ENCODE assay signal across 15 cellular contexts in genomic region chr6:3963404-3963803, GRCh38.
DNase-seq lines count a peak whose midpoint lies in the region; ATAC-seq and TF ChIP-seq lines count a peak whose summit lies in the region.
"Had no signal": no experiment of that assay in that cellular context is flagged by ENCODE, and none has a peak within 500 bp of the region (broad histone marks: within the 10 kb centered on the region; RNA-seq: fewer than 3 reads in every experiment).

No MANE protein-coding gene starts in this region.

- peak overlapping the region in 1 of 10 donors; percentile 44 for H3K27ac ChIP-seq in heart right ventricle
- H3K27ac ChIP-seq in brain microvascular endothelial cell = peak overlapping the region; percentile 58
- H3K27ac ChIP-seq: C4-2B had no signal

- in situ Hi-C loops in brain microvascular endothelial cell (cut with HindIII; ENCODE audit: low pct_ligation_motif_present, low sequenced_read_pairs) = no loop called here

- WGBS in heart right ventricle, 2 donors = 52 to 53% methylated on average over 4 of the region's 4 CpGs

- peaks cover 0 to 26% (median 0%) of the 10 kb centered on the region in 9 donors for H3K4me1 ChIP-seq in heart right ventricle
- H3K4me1 ChIP-seq: Caco-2 had no signal

- H3K9me3 Mint-ChIP-seq in nephron = no peaks in the 10 kb centered on the region
- H3K9me3 Mint-ChIP-seq: CD4-positive, alpha-beta T cell; H9 had no signal

- H3K9me3 ChIP-seq in heart right ventricle = no peaks in the 10 kb centered on the region
- H3K9me3 ChIP-seq: Caco-2 had no signal

- H3K27me3 ChIP-seq in heart right ventricle = no peaks in the 10 kb centered on the region
- H3K27me3 ChIP-seq in brain microvascular endothelial cell (replicated peaks) = no peaks in the 10 kb centered on the region

- H3K27ac Mint-ChIP-seq in nephron = peak overlapping the region; percentile 25 to 76 (median 36)
- H3K27ac Mint-ChIP-seq: CD4-positive, alpha-beta T cell; H9 had no signal

- H3K4me1 Mint-ChIP-seq in nephron = peaks cover 11% of the 10 kb centered on the region
- H3K4me1 Mint-ChIP-seq: H9 had no signal

- H3K4me3 ChIP-seq in heart right ventricle (no peak overlapping the region), brain microvascular endothelial cell (ENCODE audit: low read depth, low read length) (no peak overlapping the region)

- DNase-seq in heart right ventricle (no peak), Right ventricle myocardium superior (no peak), brain microvascular endothelial cell (no peak), retina (no peak), NCI-H146 treated with DMSO at 0.1 percent for 48 hours (lab: John Stamatoyannopoulos, UW; ENCODE audit: unreplicated experiment) (no peak)
- DNase-seq: AML-193; Caco-2; CD4-positive, alpha-beta T cell; DMS79; GDM1; H9 had no signal

- intact Hi-C loops in heart right ventricle (cut with DNase I) (no loop called here), Right ventricle myocardium superior (cut with DNase I) (loop anchor here (5.0 kb wide), 1 partner anchor 556 kb away; no protein-coding TSS in a partner anchor)

- ATAC-seq in heart right ventricle (peak in 5 of 8 donors; percentile 31 to 72 (median 55)), Right ventricle myocardium superior (ENCODE audit: poor library complexity) (no peak), GM18858 (IDR thresholded peaks at IDR 0.05; ENCODE audit: unreplicated experiment) (no peak)

- H3K36me3 Mint-ChIP-seq in nephron (ENCODE audit: low read depth) = no peaks in the 10 kb centered on the region

- TF ChIP-seq CTCF in heart right ventricle (IDR thresholded peaks at IDR 0.05) = no peak
- no peak for TF ChIP-seq CTCF in brain microvascular endothelial cell (IDR thresholded peaks at IDR 0.05; ENCODE audit: low read depth, low read length, missing control alignments)
- no peak for TF ChIP-seq CTCF in nephron (IDR thresholded peaks at IDR 0.05; ENCODE audit: unreplicated experiment in 3 of 3)

- H3K4me3 Mint-ChIP-seq in nephron = no peak overlapping the region
- H3K4me3 Mint-ChIP-seq: CD4-positive, alpha-beta T cell; H9 had no signal

- no peaks in the 10 kb centered on the region for H3K27me3 Mint-ChIP-seq in nephron (ENCODE audit: low read depth)

- no peaks in the 10 kb centered on the region for H3K36me3 ChIP-seq in heart right ventricle
- no peaks in the 10 kb centered on the region for H3K36me3 ChIP-seq in brain microvascular endothelial cell (replicated peaks)

TF ChIP-seq in PFSK-1, 5 proteins besides CTCF, POLR2A, EP300 and RAD21:
- TF ChIP-seq REST (IDR thresholded peaks at IDR 0.05; ENCODE audit: insufficient read depth in 1 of 2, low read depth in 2 of 2, low read length in 2 of 2) (no peak), TAF1 (IDR thresholded peaks at IDR 0.05; ENCODE audit: borderline replicate concordance, insufficient read depth, low read length) (peak; percentile 30; the same call in 1 of the 2 replicates), POLR2AphosphoS5 (IDR thresholded peaks at IDR 0.05; ENCODE audit: low read depth, low read length) (0 out of 2 replicates have a peak, but pooled peaks have one; percentile 8), SIN3A (IDR thresholded peaks at IDR 0.05; ENCODE audit: borderline replicate concordance, insufficient read depth, low read length) (no peak), FOXP2 (optimal IDR thresholded peaks at IDR 0.05; ENCODE audit: borderline replicate concordance, extremely low read depth, extremely low read length, insufficient read depth) (no peak)

Comparison
In these comparisons a context has a peak if more than half of its experiments do, and no peak if none do; other contexts are left out.
1. ATAC-seq: peak in heart right ventricle (5 of 8); none in Right ventricle myocardium superior (single experiment) and GM18858 (single experiment).